ENCODE assay signal across 17 cellular contexts in genomic region chr7:153382591-153383225, GRCh38.
DNase-seq lines count a peak whose midpoint lies in the region; ATAC-seq and TF ChIP-seq lines count a peak whose summit lies in the region.
"Had no signal": no experiment of that assay in that cellular context is flagged by ENCODE, and none has a peak within 500 bp of the region (broad histone marks: within the 10 kb centered on the region; RNA-seq: fewer than 3 reads in every experiment).

No MANE protein-coding gene starts in this region.

- no peaks in the 10 kb centered on the region for H3K36me3 ChIP-seq in lower lobe of right lung
- no peaks in the 10 kb centered on the region for H3K36me3 ChIP-seq in sigmoid colon
- no peaks in the 10 kb centered on the region for H3K36me3 ChIP-seq in colonic mucosa
- H3K36me3 ChIP-seq: HAP-1 had no signal

- peak; percentile 64 for ATAC-seq in left ventricle myocardium superior
- peak; percentile 40 to 52 for ATAC-seq in lower lobe of right lung

- intact Hi-C loops in left ventricle myocardium superior (cut with micrococcal nuclease) (no loop called here), cardiac septum (cut with DNase I) (no loop called here), lower lobe of right lung (cut with DNase I) (no loop called here), sigmoid colon (cut with DNase I) (loop anchor here (1.0 kb wide), 1 partner anchor 140 kb away; no protein-coding TSS in a partner anchor), posterior cingulate gyrus (cut with DNase I) (loop anchor here (5.0 kb wide), 1 partner anchor 455 kb away; no protein-coding TSS in a partner anchor), colonic mucosa (cut with DNase I) (no loop called here)

- no peak for TF ChIP-seq POLR2A in sigmoid colon (IDR thresholded peaks at IDR 0.05)

- H3K9me3 ChIP-seq in lower lobe of right lung (no peaks in the 10 kb centered on the region), sigmoid colon (no peaks in the 10 kb centered on the region), colonic mucosa (no peaks in the 10 kb centered on the region)
- H3K9me3 ChIP-seq: HAP-1 had no signal

- TF ChIP-seq CTCF in lower lobe of right lung (IDR thresholded peaks at IDR 0.05) (no peak), sigmoid colon (IDR thresholded peaks at IDR 0.05) (no peak), colonic mucosa (IDR thresholded peaks at IDR 0.05) (no peak)

- H3K27me3 ChIP-seq in lower lobe of right lung (ENCODE audit: low read depth) (no peaks in the 10 kb centered on the region), sigmoid colon (no peaks in the 10 kb centered on the region), colonic mucosa (no peaks in the 10 kb centered on the region)

- no peaks in the 10 kb centered on the region for H3K4me1 ChIP-seq in lower lobe of right lung
- peaks cover 0 to 49% (median 34%) of the 10 kb centered on the region in 4 donors for H3K4me1 ChIP-seq in sigmoid colon
- no peaks in the 10 kb centered on the region for H3K4me1 ChIP-seq in colonic mucosa
- H3K4me1 ChIP-seq: HAP-1 had no signal

- 76 to 78% methylated on average over 10 of the region's 10 CpGs for WGBS in sigmoid colon, 2 donors

- DNase-seq in left ventricle myocardium superior (no peak), cardiac septum (ENCODE audit: low spot score) (no peak), lower lobe of right lung (no peak), sigmoid colon (peak; percentile 83), posterior cingulate gyrus (no peak), colonic mucosa (no peak)
- DNase-seq in effector CD8-positive, alpha-beta T cell (lab: John Stamatoyannopoulos, UW) = no peak
- DNase-seq: DND-41, MV-4-11, NCI-H1417, NCI-H187 treated with DMSO at 0.1 percent for 48 hours, NCI-H446 treated with DMSO at 0.1 percent for 48 hours, NCI-H748 treated with DMSO at 0.1 percent for 48 hours, OCI-M1 had no signal

- TF ChIP-seq EP300 in sigmoid colon (IDR thresholded peaks at IDR 0.05) = peak; percentile 61 to 94 (median 82)

- H3K4me3 ChIP-seq in lower lobe of right lung (no peak overlapping the region), sigmoid colon (no peak overlapping the region), colonic mucosa (no peak overlapping the region)
- H3K4me3 ChIP-seq: HAP-1 had no signal

- H3K27ac ChIP-seq in lower lobe of right lung (no peak overlapping the region), sigmoid colon (peak overlapping the region; percentile 64 to 82 (median 75)), colonic mucosa (no peak overlapping the region)
- H3K27ac ChIP-seq: C4-2B, HL-60 had no signal

- no peak overlapping the region for H3K9ac ChIP-seq in colonic mucosa (ENCODE audit: low read depth in 2 of 2, low read length in 2 of 2)

Comparison
In these comparisons a context has a peak if more than half of its experiments do, and no peak if none do; other contexts are left out.
1. H3K27ac ChIP-seq: peak in sigmoid colon (4 of 4); none in lower lobe of right lung (single experiment) and colonic mucosa (single experiment).
2. intact Hi-C loops: an anchor here in sigmoid colon (1.0 kb wide) and posterior cingulate gyrus (5.0 kb wide); none called in left ventricle myocardium superior, cardiac septum, lower lobe of right lung and colonic mucosa.